In the genomic region with DNA sequence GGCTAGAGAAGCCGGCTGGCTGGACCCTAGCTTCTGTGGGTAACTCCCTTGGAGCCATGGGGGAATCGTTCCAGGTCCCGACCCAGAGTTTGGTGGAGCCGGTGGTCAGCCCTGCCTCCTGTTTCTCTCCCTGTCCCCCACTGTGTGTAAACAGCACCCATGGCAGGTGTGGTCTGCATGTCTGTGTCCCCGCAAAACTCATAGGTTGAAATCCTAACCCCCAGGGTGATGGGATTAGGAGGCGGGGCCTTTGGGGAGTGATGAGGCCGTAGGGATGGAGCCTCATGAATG, we compare ENCODE assay signal across 32 cellular contexts.
"Had no signal": no experiment of that assay in that cellular context is flagged by ENCODE, and none has a peak within 500 bp of the region (broad histone marks: within the 10 kb centered on the region; RNA-seq: fewer than 3 reads in every experiment).

No MANE protein-coding gene starts in this region.

- H3K4me3 ChIP-seq: adrenal gland, body of pancreas, colonic mucosa, dorsolateral prefrontal cortex, heart left ventricle had no signal

- DNase-seq: activated B cell treated with CpG ODN at 0.5 μM for 24 hours; activated CD4-positive, alpha-beta T cell treated with anti-CD3 and anti-CD28 coated beads for 48 hours; activated CD4-positive, alpha-beta T cell treated with anti-CD3 and anti-CD28 coated beads, Interleukin-2, amount 50 U/mL, for 1 hour; activated CD4-positive, alpha-beta T cell treated with anti-CD3 and anti-CD28 coated beads, Interleukin-2, amount 50 U/mL, for 48 hours; activated CD8-positive, alpha-beta memory T cell treated with anti-CD3 and anti-CD28 coated beads for 24 hours; activated CD8-positive, alpha-beta T cell treated with anti-CD3 and anti-CD28 coated beads for 36 hours; activated effector memory CD4-positive, alpha-beta T cell treated with anti-CD3 and anti-CD28 coated beads, Interleukin-2, amount 50 U/mL, for 16 hours; activated naive CD4-positive, alpha-beta T cell treated with anti-CD3 and anti-CD28 coated beads for 36 hours; activated naive CD8-positive, alpha-beta T cell treated with anti-CD3 and anti-CD28 coated beads for 36 hours; activated naive CD8-positive, alpha-beta T cell treated with anti-CD3 and anti-CD28 coated beads, Interleukin-2, amount 50 U/mL, for 24 hours; activated T-cell treated with anti-CD3 and anti-CD28 coated beads, Interleukin-2, amount 50 U/mL, for 4 hours; amygdala; body of pancreas; caudate nucleus; colonic mucosa; effector memory CD4-positive, alpha-beta T cell; endodermal cell; foreskin fibroblast; glutamatergic neuron; T-helper 1 cell; T-helper 17 cell; T1000; WERI-Rb-1 had no signal

- H3K36me3 ChIP-seq: adrenal gland, colonic mucosa, heart left ventricle, WERI-Rb-1 had no signal

- H3K27me3 Mint-ChIP-seq: activated B cell treated with CpG ODN at 0.5 μM for 24 hours; activated naive CD8-positive, alpha-beta T cell treated with anti-CD3 and anti-CD28 coated beads, Interleukin-2, amount 50 U/mL, for 24 hours; dendritic cell treated with granulocyte-macrophage colony-stimulating factor and Interleukin-4, amounts not matched to agents 40 ng/mL and 50 ng/mL, for 4 days had no signal

- H3K27me3 ChIP-seq: adrenal gland, body of pancreas, colonic mucosa had no signal

- H3K4me1 ChIP-seq: adrenal gland, body of pancreas, colonic mucosa, heart left ventricle had no signal

- H3K27ac ChIP-seq: adrenal gland, body of pancreas, colonic mucosa, dorsolateral prefrontal cortex, heart left ventricle, WERI-Rb-1 had no signal

- ATAC-seq: activated CD4-positive, CD25-positive, alpha-beta regulatory T cell treated with anti-CD3 and anti-CD28 coated beads, Interleukin-2, amount 50 U/mL, for 24 hours; activated CD8-positive, alpha-beta T cell treated with anti-CD3 and anti-CD28 coated beads for 36 hours; activated naive CD8-positive, alpha-beta T cell treated with anti-CD3 and anti-CD28 coated beads, Interleukin-2, amount 50 U/mL, for 24 hours; activated T-cell treated with anti-CD3 and anti-CD28 coated beads, Interleukin-2, amount 50 U/mL, for 4 hours; body of pancreas; esophagus mucosa; heart left ventricle; T-helper 17 cell had no signal

- H3K27ac Mint-ChIP-seq: activated B cell treated with CpG ODN at 0.5 μM for 24 hours; activated CD8-positive, alpha-beta T cell treated with anti-CD3 and anti-CD28 coated beads for 36 hours; activated naive CD4-positive, alpha-beta T cell treated with anti-CD3 and anti-CD28 coated beads for 36 hours; activated naive CD4-positive, alpha-beta T cell treated with anti-CD3 and anti-CD28 coated beads, Interleukin-2, amount 50 U/mL, for 24 hours; activated naive CD8-positive, alpha-beta T cell treated with anti-CD3 and anti-CD28 coated beads for 36 hours; activated naive CD8-positive, alpha-beta T cell treated with anti-CD3 and anti-CD28 coated beads, Interleukin-2, amount 50 U/mL, for 24 hours; activated T-helper 2 cell treated with anti-CD3 and anti-CD28 coated beads, Interferon-gamma antibody, Interleukin-2, Interleukin-4, amounts not matched to agents 10 μg/mL and 5 μg/mL and 100 μg/mL, durations not matched to agents 14 hours and 24 hours and 36 hours; dendritic cell treated with granulocyte-macrophage colony-stimulating factor and Interleukin-4, amounts not matched to agents 40 ng/mL and 50 ng/mL, for 4 days; endodermal cell; T-helper 17 cell; T-helper 2 cell treated with Interferon-gamma antibody and Interleukin-4, amounts not matched to agents 5 μg/mL and 100 μg/mL, for 36 hours had no signal

- H3K9me3 ChIP-seq: adrenal gland, body of pancreas, colonic mucosa, heart left ventricle had no signal

- H3K4me1 Mint-ChIP-seq: activated B cell treated with CpG ODN at 0.5 μM for 24 hours; activated naive CD4-positive, alpha-beta T cell treated with anti-CD3 and anti-CD28 coated beads, Interleukin-2, amount 50 U/mL, for 24 hours; activated naive CD8-positive, alpha-beta T cell treated with anti-CD3 and anti-CD28 coated beads, Interleukin-2, amount 50 U/mL, for 24 hours; endodermal cell had no signal

- H3K4me3 Mint-ChIP-seq: activated B cell treated with CpG ODN at 0.5 μM for 24 hours; activated CD8-positive, alpha-beta T cell treated with anti-CD3 and anti-CD28 coated beads for 36 hours; activated naive CD4-positive, alpha-beta T cell treated with anti-CD3 and anti-CD28 coated beads for 36 hours; activated naive CD4-positive, alpha-beta T cell treated with anti-CD3 and anti-CD28 coated beads, Interleukin-2, amount 50 U/mL, for 24 hours; activated naive CD8-positive, alpha-beta T cell treated with anti-CD3 and anti-CD28 coated beads for 36 hours; activated naive CD8-positive, alpha-beta T cell treated with anti-CD3 and anti-CD28 coated beads, Interleukin-2, amount 50 U/mL, for 24 hours; activated T-cell treated with anti-CD3 and anti-CD28 coated beads, Interleukin-2, amount 50 U/mL, for 4 hours; dendritic cell treated with granulocyte-macrophage colony-stimulating factor and Interleukin-4, amounts not matched to agents 40 ng/mL and 50 ng/mL, for 4 days; endodermal cell; T-helper 17 cell; T-helper 2 cell treated with Interferon-gamma antibody and Interleukin-4, amounts not matched to agents 5 μg/mL and 100 μg/mL, for 36 hours had no signal

- H3K9me3 Mint-ChIP-seq: activated B cell treated with CpG ODN at 0.5 μM for 24 hours; activated CD8-positive, alpha-beta T cell treated with anti-CD3 and anti-CD28 coated beads for 36 hours; activated naive CD4-positive, alpha-beta T cell treated with anti-CD3 and anti-CD28 coated beads for 36 hours; activated naive CD4-positive, alpha-beta T cell treated with anti-CD3 and anti-CD28 coated beads, Interleukin-2, amount 50 U/mL, for 24 hours; activated naive CD8-positive, alpha-beta T cell treated with anti-CD3 and anti-CD28 coated beads for 36 hours; activated naive CD8-positive, alpha-beta T cell treated with anti-CD3 and anti-CD28 coated beads, Interleukin-2, amount 50 U/mL, for 24 hours; activated T-cell treated with anti-CD3 and anti-CD28 coated beads, Interleukin-2, amount 50 U/mL, for 4 hours; activated T-helper 2 cell treated with anti-CD3 and anti-CD28 coated beads, Interferon-gamma antibody, Interleukin-2, Interleukin-4, amounts not matched to agents 10 μg/mL and 5 μg/mL and 100 μg/mL, durations not matched to agents 14 hours and 24 hours and 36 hours; dendritic cell treated with granulocyte-macrophage colony-stimulating factor and Interleukin-4, amounts not matched to agents 40 ng/mL and 50 ng/mL, for 4 days; endodermal cell; T-helper 2 cell treated with Interferon-gamma antibody and Interleukin-4, amounts not matched to agents 5 μg/mL and 100 μg/mL, for 36 hours had no signal
